1 cellular context compared by ENCODE assay signal in the genomic region with DNA sequence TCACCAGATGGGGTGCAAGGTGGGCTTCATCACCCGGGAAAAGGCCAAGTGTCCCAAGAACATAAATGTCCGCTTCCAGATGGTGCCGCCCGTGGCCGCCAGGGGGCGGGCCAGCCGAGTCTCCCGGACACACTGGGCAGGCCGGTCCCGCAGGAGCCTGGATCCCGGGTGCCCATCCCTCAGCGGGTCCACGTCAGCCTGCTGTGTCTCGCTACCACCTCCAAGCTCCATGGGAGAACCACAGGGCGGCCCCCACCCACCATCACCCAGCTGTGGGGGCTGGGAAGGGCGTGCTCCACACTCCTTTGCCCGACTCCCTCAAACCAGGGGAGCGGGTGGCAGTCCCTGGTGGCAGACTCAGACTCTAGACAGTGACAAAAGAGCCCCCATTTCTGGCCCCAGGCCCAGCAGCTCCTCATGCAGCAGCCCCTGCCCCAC.
TF ChIP-seq lines count a peak whose summit lies in the region.

No MANE protein-coding gene starts in this region.

TF ChIP-seq in HEK293, 187 proteins besides CTCF, POLR2A, EP300 and RAD21 (continued from another document):
- TF ChIP-seq, protein P1, sequence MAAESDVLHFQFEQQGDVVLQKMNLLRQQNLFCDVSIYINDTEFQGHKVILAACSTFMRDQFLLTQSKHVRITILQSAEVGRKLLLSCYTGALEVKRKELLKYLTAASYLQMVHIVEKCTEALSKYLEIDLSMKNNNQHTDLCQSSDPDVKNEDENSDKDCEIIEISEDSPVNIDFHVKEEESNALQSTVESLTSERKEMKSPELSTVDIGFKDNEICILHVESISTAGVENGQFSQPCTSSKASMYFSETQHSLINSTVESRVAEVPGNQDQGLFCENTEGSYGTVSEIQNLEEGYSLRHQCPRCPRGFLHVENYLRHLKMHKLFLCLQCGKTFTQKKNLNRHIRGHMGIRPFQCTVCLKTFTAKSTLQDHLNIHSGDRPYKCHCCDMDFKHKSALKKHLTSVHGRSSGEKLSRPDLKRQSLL (tag by site-specific recombination; IDR thresholded peaks at IDR 0.05), result no peak
- peak; percentile 76; the same call in 1 of the 2 replicates for TF ChIP-seq ZFP37 (tag by site-specific recombination; IDR thresholded peaks at IDR 0.05)
- no peak for TF ChIP-seq ZFP69B (tag by site-specific recombination; IDR thresholded peaks at IDR 0.05)
- no peak for TF ChIP-seq ZNF350 (tag by site-specific recombination; IDR thresholded peaks at IDR 0.05)
- no peak for TF ChIP-seq ZNF416 (tag by site-specific recombination; IDR thresholded peaks at IDR 0.05)
